16 cellular contexts compared by ENCODE assay signal in the genomic region with DNA sequence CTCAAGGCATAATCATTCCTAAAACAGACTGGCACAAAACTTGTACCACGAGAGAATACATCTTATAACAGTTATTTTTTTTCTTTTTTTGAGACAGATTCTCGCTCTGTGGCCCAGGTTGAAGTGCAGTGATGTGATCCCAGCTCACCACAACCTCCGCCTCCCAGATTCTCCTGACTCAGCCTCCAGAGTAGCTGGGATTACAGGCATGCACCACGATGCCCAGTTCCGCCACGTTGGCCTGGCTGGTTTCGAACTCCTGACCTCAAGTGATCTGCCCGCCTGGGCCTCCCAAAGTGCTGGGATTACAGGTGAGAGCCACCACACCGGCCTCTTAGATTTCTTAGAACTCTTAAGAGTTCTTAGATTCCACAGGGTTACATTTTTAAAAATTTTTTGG. TPM values are rescaled to one million over a fixed set of nuclear protein-coding genes. Genes with fewer than 3 reads are reported as not detected.
DNase-seq lines count a peak whose midpoint lies in the region; ATAC-seq and TF ChIP-seq lines count a peak whose summit lies in the region.
"Had no signal": no experiment of that assay in that cellular context is flagged by ENCODE, and none has a peak within 500 bp of the region (broad histone marks: within the 10 kb centered on the region; RNA-seq: fewer than 3 reads in every experiment).

No MANE protein-coding gene starts in this region.

- H3K36me3 ChIP-seq in fibroblast of lung (ENCODE audit: control insufficient read depth, insufficient read depth, low read length) = peaks cover 11% of the 10 kb centered on the region
- H3K36me3 ChIP-seq in thoracic aorta = peaks cover 19% of the 10 kb centered on the region

- H3K9ac ChIP-seq in fibroblast of lung (ENCODE audit: insufficient read depth, low read length) = no peak overlapping the region

- peak overlapping the region; percentile 77 for H3K4me3 Mint-ChIP-seq in activated naive CD4-positive, alpha-beta T cell treated with anti-CD3 and anti-CD28 coated beads, Interleukin-2, amount 50 U/mL, for 24 hours
- H3K4me3 Mint-ChIP-seq in WTC11 = peak overlapping the region; percentile 56

- H3K79me2 ChIP-seq in fibroblast of lung (ENCODE audit: control insufficient read depth, insufficient read depth, low read length) = peaks cover 89% of the 10 kb centered on the region

- no peak overlapping the region for H3K27ac ChIP-seq in fibroblast of lung (ENCODE audit: insufficient read depth, low read length)
- H3K27ac ChIP-seq in thoracic aorta = peak overlapping the region in 1 of 2 donors; percentile 2

- no peaks in the 10 kb centered on the region for H3K9me3 Mint-ChIP-seq in activated naive CD4-positive, alpha-beta T cell treated with anti-CD3 and anti-CD28 coated beads, Interleukin-2, amount 50 U/mL, for 24 hours
- no peaks in the 10 kb centered on the region for H3K9me3 Mint-ChIP-seq in WTC11

- no peaks in the 10 kb centered on the region for H3K27me3 ChIP-seq in fibroblast of lung (ENCODE audit: control insufficient read depth, insufficient read depth, low read length)
- H3K27me3 ChIP-seq in thoracic aorta (replicated peaks; ENCODE audit: insufficient read depth) = no peaks in the 10 kb centered on the region

- peak overlapping the region; percentile 32 for H3K4me2 ChIP-seq in fibroblast of lung (ENCODE audit: extremely low read depth, insufficient read depth, low read length)

- peak overlapping the region; percentile 35 for H3K27ac Mint-ChIP-seq in activated naive CD4-positive, alpha-beta T cell treated with anti-CD3 and anti-CD28 coated beads, Interleukin-2, amount 50 U/mL, for 24 hours
- peak overlapping the region; percentile 19; the same call in 1 of the 2 replicates for H3K27ac Mint-ChIP-seq in WTC11

- H3K4me1 Mint-ChIP-seq in activated naive CD4-positive, alpha-beta T cell treated with anti-CD3 and anti-CD28 coated beads, Interleukin-2, amount 50 U/mL, for 24 hours = peaks cover 69% of the 10 kb centered on the region
- H3K4me1 Mint-ChIP-seq in WTC11 = peaks cover 46% of the 10 kb centered on the region

- CTCF ChIA-PET in WTC11 (lab: Charles Lee) = interaction anchor here (1.7 to 3.2 kb wide), 4 partner anchors 38 to 166 kb away, joined by 7 to 17 read pairs (median 8); no protein-coding TSS in a partner anchor

- POLR2A ChIA-PET in WTC11 (lab: Charles Lee) = interaction anchor here (1.4 kb wide), 1 partner anchor 144 kb away, joined by 4 read pairs; no protein-coding TSS in a partner anchor

- no peak overlapping the region for H2AFZ ChIP-seq in fibroblast of lung (ENCODE audit: low read length)

- no peaks in the 10 kb centered on the region for H3K27me3 Mint-ChIP-seq in activated naive CD4-positive, alpha-beta T cell treated with anti-CD3 and anti-CD28 coated beads, Interleukin-2, amount 50 U/mL, for 24 hours
- H3K27me3 Mint-ChIP-seq in WTC11 (ENCODE audit: low read depth) = no peaks in the 10 kb centered on the region

- H3K4me3 ChIP-seq in fibroblast of lung (replicated peaks in 1 of 4; ENCODE audit: control extremely low read depth in 1 of 4, insufficient read depth in 1 of 4, low read depth in 3 of 4, low read length in 4 of 4) (peak overlapping the region in 1 of 4 experiments; percentile 99), thoracic aorta (peak overlapping the region; percentile 45)

- H3K4me1 ChIP-seq in fibroblast of lung (ENCODE audit: control insufficient read depth, extremely low read depth, insufficient read depth, low read length) = peaks cover 5% of the 10 kb centered on the region
- H3K4me1 ChIP-seq in thoracic aorta (ENCODE audit: control insufficient read depth in 1 of 2, low read depth in 2 of 2) = peaks cover 33 to 69% of the 10 kb centered on the region in 2 donors

- TF ChIP-seq CTCF in WTC11 (IDR thresholded peaks at IDR 0.05) (no peak), fibroblast of lung (conservative IDR thresholded peaks at IDR 0.05 in 1 of 2, IDR thresholded peaks at IDR 0.05 in 1 of 2; ENCODE audit: low read depth in 1 of 2, low read length in 2 of 2) (no peak), thoracic aorta (IDR thresholded peaks at IDR 0.05) (no peak)

- no peak for DNase-seq in activated naive CD4-positive, alpha-beta T cell (lab: John Stamatoyannopoulos, UW)
- DNase-seq in WTC11 (ENCODE audit: low spot score) = no peak
- peak in 1 of 2 donors; percentile 7 for DNase-seq in fibroblast of lung (ENCODE audit: low read depth in 2 of 2)
- no peak for DNase-seq in thoracic aorta (ENCODE audit: low spot score)
- DNase-seq in Kasumi-1 (lab: John Stamatoyannopoulos, UW) = no peak
- DNase-seq in NCI-H526 treated with DMSO at 0.1 percent for 48 hours (lab: John Stamatoyannopoulos, UW) = no peak
- DNase-seq in SW480 (ENCODE audit: low spot score) = no peak
- DNase-seq: C1 segment of cervical spinal cord, NCI-H1105, SW 1271 had no signal

- H3K36me3 Mint-ChIP-seq in activated naive CD4-positive, alpha-beta T cell treated with anti-CD3 and anti-CD28 coated beads, Interleukin-2, amount 50 U/mL, for 24 hours = peaks cover 30% of the 10 kb centered on the region
- peaks cover 66% of the 10 kb centered on the region for H3K36me3 Mint-ChIP-seq in WTC11

- ATAC-seq in WTC11 (no peak), thoracic aorta (ENCODE audit: insufficient number of reproducible peaks, low FRiP score, low read depth) (no peak)
- ATAC-seq: sciatic nerve had no signal

- H3K9me3 ChIP-seq in fibroblast of lung (ENCODE audit: control insufficient read depth, insufficient read depth, low read depth, low read length) (no peaks in the 10 kb centered on the region), thoracic aorta (no peaks in the 10 kb centered on the region)

- peaks cover 6% of the 10 kb centered on the region for H4K20me1 ChIP-seq in fibroblast of lung (ENCODE audit: control insufficient read depth, extremely low read depth, insufficient read depth, low read length)

TF ChIP-seq in WTC11, 78 proteins besides CTCF, POLR2A, EP300 and RAD21:
- TF ChIP-seq CREM (CRISPR knock-in tag; IDR thresholded peaks at IDR 0.05) = no peak

RNA-seq across cellular contexts. Expression of a gene that starts 4.1 kb away (rescaled TPM):
- total RNA-seq in WTC11 (2021) (87.1 to 93.1 TPM (median 90.5 TPM) in 3 replicates), fibroblast of lung (33.2 and 35.4 TPM in 2 replicates), thoracic aorta (10 to 100 TPM; 39.7 to 65.8 TPM)
- 11.0 and 12.3 TPM in 2 replicates for polyA plus RNA-seq in fibroblast of lung
- polyA plus RNA-seq in fibroblast of lung (2012) = 16.7 and 20.7 TPM in 2 replicates
- polyA minus RNA-seq in fibroblast of lung (ENCODE audit: low replicate concordance) = 7.2 and 7.4 TPM in 2 replicates

RNA-seq across cellular contexts. Expression of a gene that starts 43.2 kb away (rescaled TPM):
- total RNA-seq in WTC11 (2021) = not detected in 3 replicates
- total RNA-seq in fibroblast of lung = 0.17 TPM in 1 of 2 replicates, not detected in the other
- polyA plus RNA-seq in fibroblast of lung = not detected in 2 replicates
- polyA plus RNA-seq in fibroblast of lung (2012) = not detected in 2 replicates
- not detected in 2 replicates for polyA minus RNA-seq in fibroblast of lung (ENCODE audit: low replicate concordance)
- total RNA-seq in thoracic aorta = not detected
- total RNA-seq: bronchial epithelial cell, mucosa of gallbladder, sciatic nerve, ureter had no signal
- polyA plus RNA-seq: esophagus had no signal
